In genomic region chr2:241315183-241315878, GRCh38 we compare ENCODE assay signal across 1 cellular context.
TF ChIP-seq lines count a peak whose summit lies in the region.

Gene HDLBP (minus strand): TSS chr2:241315672. CDS start chr2:241266869, 48,803 bp downstream.

TF ChIP-seq in HCT116, 20 proteins besides CTCF, POLR2A, EP300 and RAD21 (continued from another document):
- TF ChIP-seq ZBTB33 (IDR thresholded peaks at IDR 0.05; ENCODE audit: extremely low read depth, insufficient replicate concordance, low read length) (no peak), EZH2 (IDR thresholded peaks at IDR 0.05) (no peak), SP1 (IDR thresholded peaks at IDR 0.05; ENCODE audit: low read depth) (peak; percentile 71), TCF7L2 (IDR thresholded peaks at IDR 0.05; ENCODE audit: borderline replicate concordance, extremely low read depth, insufficient read depth, insufficient read length) (no peak), JUND (IDR thresholded peaks at IDR 0.05) (no peak)
